15 cellular contexts compared by ENCODE assay signal in the genomic region with DNA sequence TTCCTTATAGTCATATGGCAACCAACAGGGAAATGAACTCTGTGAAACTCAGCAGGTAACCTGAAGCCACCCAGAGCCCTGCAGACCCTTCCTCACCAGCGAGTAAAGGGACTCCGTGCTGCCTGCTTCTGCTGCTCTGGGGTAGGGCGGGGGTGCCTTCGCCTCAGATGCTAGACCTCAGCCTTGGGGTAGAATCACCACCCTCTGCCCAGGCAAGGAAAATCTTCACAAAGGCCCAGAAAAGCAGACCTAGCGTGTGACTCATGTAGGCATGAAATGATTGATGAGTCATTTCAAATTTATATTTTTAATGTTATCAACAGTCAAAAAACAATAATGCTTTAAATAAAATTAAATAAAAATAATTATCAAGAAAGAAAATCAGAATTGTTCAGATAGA. TPM values are rescaled to one million over a fixed set of nuclear protein-coding genes. Genes with fewer than 3 reads are reported as not detected.
DNase-seq lines count a peak whose midpoint lies in the region; ATAC-seq and TF ChIP-seq lines count a peak whose summit lies in the region.
"Had no signal": no experiment of that assay in that cellular context is flagged by ENCODE, and none has a peak within 500 bp of the region (broad histone marks: within the 10 kb centered on the region; RNA-seq: fewer than 3 reads in every experiment).

No MANE protein-coding gene starts in this region.

- H2BK120ac ChIP-seq in IMR-90 (ENCODE audit: low read depth, low read length): no peak overlapping the region

- no peak overlapping the region for H3K56ac ChIP-seq in IMR-90 (ENCODE audit: extremely low read depth, insufficient read depth, low read length)

- H2AK9ac ChIP-seq in IMR-90 (replicated peaks; ENCODE audit: low read depth, low read length, poor library complexity): peak overlapping the region; percentile 69

- 96% methylated on average over 4 of the region's 5 CpGs; no CpG with 5 or more reads in 1 of the 2 experiments for WGBS in IMR-90 (ENCODE audit: extremely low coverage in 2 of 2, insufficient read length in 1 of 2), 2 experiments

- no peak overlapping the region for H3K27ac ChIP-seq in IMR-90 (ENCODE audit: insufficient read depth, low read length)
- H3K27ac ChIP-seq: testis had no signal

- CTCF ChIA-PET in IMR-90 (lab: Yijun Ruan, JAX): no interaction called here

- POLR2A ChIA-PET in IMR-90 (lab: Charles Lee; ENCODE audit: unreplicated experiment): no interaction called here

- peak overlapping the region; percentile 52 to 95 for H3K27ac Mint-ChIP-seq in activated naive CD4-positive, alpha-beta T cell treated with anti-CD3 and anti-CD28 coated beads, Interleukin-2, amount 50 U/mL, for 72 hours
- peak overlapping the region; percentile 38 for H3K27ac Mint-ChIP-seq in neural crest cell (ENCODE audit: unreplicated experiment)

- H3K9me1 ChIP-seq in IMR-90 (ENCODE audit: insufficient read depth, low read length): peaks cover 35% of the 10 kb centered on the region

- no peak overlapping the region for H4K5ac ChIP-seq in IMR-90 (ENCODE audit: low read depth, low read length)

- no peak overlapping the region for H3K4me3 Mint-ChIP-seq in neural crest cell

- no peak overlapping the region for H3K4ac ChIP-seq in IMR-90 (ENCODE audit: low read depth, low read length)

- in situ Hi-C loops in IMR-90 (cut with MboI; ENCODE audit: low sequenced_read_pairs): no loop called here

- no peak overlapping the region for H3K14ac ChIP-seq in IMR-90 (replicated peaks; ENCODE audit: low read depth, low read length)

- peaks cover 12% of the 10 kb centered on the region for H3K4me1 Mint-ChIP-seq in neural crest cell

- peaks cover 41 to 83% of the 10 kb centered on the region in 2 experiments for H3K79me1 ChIP-seq in IMR-90 (ENCODE audit: low read depth in 1 of 2, low read length in 2 of 2)

- no peak overlapping the region for H4K91ac ChIP-seq in IMR-90 (ENCODE audit: insufficient read depth, low read depth, low read length)

- no peak overlapping the region for H2AK5ac ChIP-seq in IMR-90 (ENCODE audit: low read depth, low read length)

- no peak for ATAC-seq in IMR-90 (ENCODE audit: low read depth)
- ATAC-seq in activated naive CD4-positive, alpha-beta T cell treated with anti-CD3 and anti-CD28 coated beads, Interleukin-2, amount 50 U/mL, for 72 hours: peak; percentile 36 to 51
- ATAC-seq in GM21529 (IDR thresholded peaks at IDR 0.05; ENCODE audit: unreplicated experiment): no peak
- ATAC-seq: HCT116 had no signal

- dilution Hi-C loops in IMR-90 (cut with HindIII; ENCODE audit: low sequenced_read_pairs, unreplicated experiment): no loop called here

- intact Hi-C loops in IMR-90 (cut with micrococcal nuclease): no loop called here

- no peaks in the 10 kb centered on the region for H3K27me3 ChIP-seq in IMR-90 (ENCODE audit: control insufficient read depth, insufficient read depth, low read length)
- H3K27me3 ChIP-seq: testis had no signal

- no peaks in the 10 kb centered on the region for H3K36me3 ChIP-seq in IMR-90 (ENCODE audit: control insufficient read depth, insufficient read depth, low read length)

- no peak overlapping the region for H2BK5ac ChIP-seq in IMR-90 (ENCODE audit: low read depth, low read length, poor library complexity, severe bottlenecking)

- no peak overlapping the region for H3K23ac ChIP-seq in IMR-90 (ENCODE audit: low read depth, low read length)

- peaks cover 9 to 26% of the 10 kb centered on the region in 2 donors for H3K36me3 Mint-ChIP-seq in activated naive CD4-positive, alpha-beta T cell treated with anti-CD3 and anti-CD28 coated beads, Interleukin-2, amount 50 U/mL, for 72 hours
- H3K36me3 Mint-ChIP-seq in neural crest cell (ENCODE audit: low read depth): peaks cover 3% of the 10 kb centered on the region

- H2BK20ac ChIP-seq in IMR-90 (ENCODE audit: low read depth, low read length): no peak overlapping the region

- peaks cover 16% of the 10 kb centered on the region for H3K4me1 ChIP-seq in IMR-90 (ENCODE audit: control insufficient read depth, insufficient read depth, low read length)

- no peak overlapping the region for H4K8ac ChIP-seq in IMR-90 (ENCODE audit: low read depth in 2 of 2, low read length in 2 of 2)

- no peak for TF ChIP-seq CTCF in IMR-90 (conservative IDR thresholded peaks at IDR 0.05; ENCODE audit: low read depth, low read length)
- no peak for TF ChIP-seq CTCF in neural crest cell (conservative IDR thresholded peaks at IDR 0.05)

- H3K9me3 Mint-ChIP-seq in activated naive CD4-positive, alpha-beta T cell treated with anti-CD3 and anti-CD28 coated beads, Interleukin-2, amount 50 U/mL, for 72 hours: peaks cover 0 to 1% of the 10 kb centered on the region in 2 donors
- H3K9me3 Mint-ChIP-seq in neural crest cell: no peaks in the 10 kb centered on the region

- TF ChIP-seq RAD21 in IMR-90 (IDR thresholded peaks at IDR 0.05; ENCODE audit: low read length): no peak

- H3K9ac ChIP-seq in IMR-90 (ENCODE audit: low read depth, low read length): no peak overlapping the region

- no peak overlapping the region for H3K18ac ChIP-seq in IMR-90 (ENCODE audit: low read depth, low read length)

- no peak overlapping the region for H3K4me3 ChIP-seq in IMR-90 (ENCODE audit: insufficient read depth, low read depth, low read length)
- H3K4me3 ChIP-seq: testis had no signal

- no peaks in the 10 kb centered on the region for H3K27me3 Mint-ChIP-seq in neural crest cell (ENCODE audit: low read depth)

- H3K4me2 ChIP-seq in IMR-90 (ENCODE audit: low read depth, low read length): no peak overlapping the region

- no peaks in the 10 kb centered on the region for H3K9me3 ChIP-seq in IMR-90 (ENCODE audit: control insufficient read depth, insufficient read depth, low read length)
- H3K9me3 ChIP-seq: testis had no signal

- no peak overlapping the region for H2AFZ ChIP-seq in IMR-90 (replicated peaks; ENCODE audit: low read length, poor library complexity)

- H4K20me1 ChIP-seq in IMR-90 (ENCODE audit: insufficient read depth, low read length): peaks cover 7% of the 10 kb centered on the region; the same call in 1 of the 2 replicates

- DNase-seq in CD1c-positive myeloid dendritic cell (ENCODE audit: extremely low spot score) (peak; percentile 31), IMR-90 (no peak), neural crest cell (ENCODE audit: low read depth, low spot score) (no peak), DMS153 treated with DMSO at 0.1 percent for 48 hours (lab: John Stamatoyannopoulos, UW; ENCODE audit: unreplicated experiment) (no peak), OCI-M1 (lab: John Stamatoyannopoulos, UW) (no peak), 8988T (no peak)
- peak in 1 of 2 donors; percentile 59 for DNase-seq in activated naive CD4-positive, alpha-beta T cell treated with anti-CD3 and anti-CD28 coated beads, Interleukin-2, amount 50 U/mL, for 72 hours (ENCODE audit: low spot score in 2 of 2)
- DNase-seq: central memory CD4-positive, alpha-beta T cell; left cardiac atrium; SHP77 treated with DMSO at 0.1 percent for 48 hours; testis had no signal

- TF ChIP-seq POLR2A in IMR-90 (IDR thresholded peaks at IDR 0.05; ENCODE audit: low read depth, low read length): no peak

- BruUV-seq in IMR-90 (replicated peaks; lab: Mats Ljungman, UMichigan): no TSS peak

- H2BK15ac ChIP-seq in IMR-90 (ENCODE audit: low read depth, low read length): no peak overlapping the region

TF ChIP-seq in IMR-90, 13 proteins besides CTCF, POLR2A, EP300 and RAD21:
- TF ChIP-seq FOS (IDR thresholded peaks at IDR 0.05; ENCODE audit: low read depth, low read length): peak; percentile 16; the same call in 1 of the 2 replicates
- TF ChIP-seq SMC3 (IDR thresholded peaks at IDR 0.05; ENCODE audit: low read depth, low read length): no peak

RNA-seq across cellular contexts. Expression of gene STIMATE, which starts 6.6 kb away (rescaled TPM):
- total RNA-seq in IMR-90 (2012; rRNA removed): 7.5 and 10.6 TPM in 2 replicates
- polyA plus RNA-seq in IMR-90 (2012; rRNA removed): 17.8 and 19.4 TPM in 2 replicates
- 12.5 and 37.8 TPM in 2 replicates for polyA plus RNA-seq in IMR-90 (2012; cell fraction: cytosol; rRNA removed)
- polyA plus RNA-seq in IMR-90 (2012; cell fraction: nucleus; rRNA removed; ENCODE audit: low replicate concordance): 22.4 and 23.4 TPM in 2 replicates
- total RNA-seq in activated naive CD4-positive, alpha-beta T cell treated with anti-CD3 and anti-CD28 coated beads, Interleukin-2, amount 50 U/mL, for 72 hours: 10 to 100 TPM; 16.6 to 24.0 TPM
- total RNA-seq in neural crest cell: 20.3 and 21.3 TPM in 2 replicates

RNA-seq across cellular contexts. Expression of gene MUSTN1, which starts 55.9 kb away (rescaled TPM):
- not detected in 2 replicates for total RNA-seq in IMR-90 (2012; rRNA removed)
- polyA plus RNA-seq in IMR-90 (2012; rRNA removed): not detected in 2 replicates
- polyA plus RNA-seq in IMR-90 (2012; cell fraction: cytosol; rRNA removed): 0.25 and 0.32 TPM in 2 replicates
- polyA plus RNA-seq in IMR-90 (2012; cell fraction: nucleus; rRNA removed; ENCODE audit: low replicate concordance): 5.7 and 7.9 TPM in 2 replicates
- total RNA-seq in activated naive CD4-positive, alpha-beta T cell treated with anti-CD3 and anti-CD28 coated beads, Interleukin-2, amount 50 U/mL, for 72 hours: 1 to 10 TPM in 1 of 2 donors, under 1 TPM in 1; 0.51 to 3.6 TPM
- total RNA-seq in neural crest cell: 3.4 and 4.1 TPM in 2 replicates
- total RNA-seq: fibroblast of villous mesenchyme had no signal
- polyA plus RNA-seq: neural cell had no signal

Comparison
In these comparisons a context has a peak if more than half of its experiments do, and no peak if none do; other contexts are left out.
1. ATAC-seq: peak in activated naive CD4-positive, alpha-beta T cell treated with anti-CD3 and anti-CD28 coated beads, Interleukin-2, amount 50 U/mL, for 72 hours (2 of 2); none in IMR-90 (single experiment) and GM21529 (single experiment).